In genomic region chr7:5425507-5426225, GRCh38 we compare ENCODE assay signal across 8 cellular contexts. TPM values are rescaled to one million over a fixed set of nuclear protein-coding genes. Genes with fewer than 3 reads are reported as not detected.
A peak's percentile ranks its signal among the peaks of the same experiment; 100 is the strongest.
DNase-seq lines count a peak whose midpoint lies in the region; ATAC-seq and TF ChIP-seq lines count a peak whose summit lies in the region.

No MANE protein-coding gene starts in this region.

- H3K27me3 ChIP-seq in parathyroid adenoma (ENCODE audit: control insufficient read depth, insufficient read depth, low read length): no peaks in the 10 kb centered on the region

- H3K79me2 ChIP-seq in parathyroid adenoma: peaks cover 41% of the 10 kb centered on the region

- H3K4me2 ChIP-seq in parathyroid adenoma (ENCODE audit: low read length): peak overlapping the region; percentile 92

- intact Hi-C loops in left cardiac atrium (cut with DNase I): no loop called here

- H3K9ac ChIP-seq in parathyroid adenoma: peak overlapping the region; percentile 92

- peaks cover 17% of the 10 kb centered on the region for H3K4me1 ChIP-seq in parathyroid adenoma

- peak overlapping the region; percentile 99 for H3K27ac ChIP-seq in parathyroid adenoma

- H3K9me3 ChIP-seq in parathyroid adenoma (ENCODE audit: control insufficient read depth, low read length): no peaks in the 10 kb centered on the region

- ATAC-seq in left cardiac atrium (peak; percentile 14 to 15), GM19397 (IDR thresholded peaks at IDR 0.05; ENCODE audit: unreplicated experiment) (no peak), GM21515 (IDR thresholded peaks at IDR 0.05; ENCODE audit: unreplicated experiment) (no peak)

- peak overlapping the region; percentile 35 for H2AFZ ChIP-seq in parathyroid adenoma

- no peak for TF ChIP-seq CTCF in parathyroid adenoma (IDR thresholded peaks at IDR 0.05)

- no peaks in the 10 kb centered on the region for H3K36me3 ChIP-seq in parathyroid adenoma (ENCODE audit: control insufficient read depth, insufficient read depth, low read length)

- H3K4me3 ChIP-seq in parathyroid adenoma (ENCODE audit: low read depth, low read length): peak overlapping the region; percentile 97

- DNase-seq in AG20443 (ENCODE audit: low spot score) (peak; percentile 46), HCEC 1CT (peak; percentile 86), NCI-H460 (ENCODE audit: extremely low read depth, low read depth) (peak; percentile 78), amniotic epithelial cell (ENCODE audit: low read depth) (peak; percentile 90), left cardiac atrium (peak; percentile 71)

RNA-seq across cellular contexts. Expression of gene TNRC18, which starts 2.0 kb away (rescaled TPM):
- total RNA-seq in NCI-H460 (2014; rRNA removed; shearing (Covaris generic)): 69.8 and 80.4 TPM in 2 replicates
- 59.3 and 85.9 TPM in 2 replicates for polyA plus RNA-seq in NCI-H460 (2014; cell fraction: nucleus; rRNA removed)
- 10 to 100 TPM; 39.4 to 44.7 TPM for total RNA-seq in left cardiac atrium

Comparison
In these comparisons a context has a peak if more than half of its experiments do, and no peak if none do; other contexts are left out.
1. ATAC-seq: peak in left cardiac atrium (2 of 2); none in GM19397 (single experiment) and GM21515 (single experiment).
2. Peak in every context shown above with its lines, with median percentiles within 50 percentile points of each other: DNase-seq.